In the genomic region with DNA sequence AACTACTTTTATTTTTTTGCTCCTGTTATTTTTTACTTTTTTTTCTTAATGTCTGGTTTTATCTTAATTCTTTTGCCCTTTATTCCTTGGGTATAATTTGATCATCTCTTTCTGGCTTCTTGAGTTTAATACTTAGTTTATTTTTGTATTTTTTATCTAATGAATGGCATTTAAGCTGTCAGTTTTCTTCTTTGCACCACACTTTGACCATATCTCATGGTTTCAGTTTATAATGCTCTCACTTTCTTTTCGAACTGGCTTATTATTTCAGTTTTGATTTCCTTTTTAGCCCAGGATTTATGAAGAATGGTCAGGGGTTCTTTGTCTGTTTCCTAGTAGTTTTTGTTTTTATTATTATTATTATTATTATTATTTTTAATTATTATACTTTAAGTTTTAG, we compare ENCODE assay signal across 23 cellular contexts. TPM values are rescaled to one million over a fixed set of nuclear protein-coding genes. Genes with fewer than 3 reads are reported as not detected.
DNase-seq lines count a peak whose midpoint lies in the region; ATAC-seq, FAIRE-seq and TF ChIP-seq lines count a peak whose summit lies in the region.
"Had no signal": no experiment of that assay in that cellular context is flagged by ENCODE, and none has a peak within 500 bp of the region (broad histone marks: within the 10 kb centered on the region; RNA-seq: fewer than 3 reads in every experiment).

No MANE protein-coding gene starts in this region.

- DNase-seq in WTC11 (ENCODE audit: low spot score) = no peak
- no peak for DNase-seq in A172 (ENCODE audit: low spot score)
- DNase-seq in NAMALWA (ENCODE audit: low spot score) = no peak
- DNase-seq in stimulated activated effector memory CD8-positive, alpha-beta T cell treated with anti-CD3 and anti-CD28 coated beads, Interleukin-12 subunit alpha, Interleukin-12 subunit beta, amount 100 ng/mL, for 72 hours (ENCODE audit: low spot score in 2 of 2) = no peak
- no peak for DNase-seq in kidney
- DNase-seq: activated CD4-positive, alpha-beta memory T cell treated with anti-CD3 and anti-CD28 coated beads for 36 hours; activated naive CD4-positive, alpha-beta T cell treated with anti-CD3 and anti-CD28 coated beads, Interleukin-2, amount 50 U/mL, for 16 hours; activated T-cell treated with anti-CD3 and anti-CD28 coated beads, Interleukin-2, amount 50 U/mL, for 48 hours; effector memory CD8-positive, alpha-beta T cell; H9; Kasumi-1; left ventricle myocardium superior; NCI-H1417; NCI-H2171 treated with DMSO at 0.1 percent for 48 hours; NCI-H82; psoas muscle; T-helper 2 cell; upper lobe of right lung had no signal

- no peaks in the 10 kb centered on the region for H3K4me1 ChIP-seq in kidney (ENCODE audit: control insufficient read depth in 1 of 2, insufficient read depth in 1 of 2, low read depth in 1 of 2, low read length in 2 of 2)
- H3K4me1 ChIP-seq: psoas muscle, upper lobe of right lung had no signal

- intact Hi-C loops in kidney (cut with DNase I) = no loop called here

- no peaks in the 10 kb centered on the region for H3K9me3 ChIP-seq in kidney (ENCODE audit: control insufficient read depth in 1 of 2, low read length in 2 of 2)
- H3K9me3 ChIP-seq: psoas muscle, upper lobe of right lung had no signal

- H3K36me3 Mint-ChIP-seq in WTC11 = peaks cover 57% of the 10 kb centered on the region
- H3K36me3 Mint-ChIP-seq in stimulated activated effector memory CD8-positive, alpha-beta T cell treated with anti-CD3 and anti-CD28 coated beads, Interleukin-12 subunit alpha, Interleukin-12 subunit beta, amount 100 ng/mL, for 72 hours = peaks cover 12% of the 10 kb centered on the region

- peaks cover 23% of the 10 kb centered on the region for H3K4me1 Mint-ChIP-seq in WTC11
- H3K4me1 Mint-ChIP-seq in stimulated activated effector memory CD8-positive, alpha-beta T cell treated with anti-CD3 and anti-CD28 coated beads, Interleukin-12 subunit alpha, Interleukin-12 subunit beta, amount 100 ng/mL, for 72 hours = no peaks in the 10 kb centered on the region

- TF ChIP-seq CTCF in WTC11 (IDR thresholded peaks at IDR 0.05) (no peak), kidney (IDR thresholded peaks at IDR 0.05; ENCODE audit: borderline replicate concordance, extremely low read depth, insufficient read depth) (no peak)

- CTCF ChIA-PET in WTC11 (lab: Charles Lee) = no interaction called here

- FAIRE-seq in kidney (lab: Jason Lieb, UNC) = no peak
- FAIRE-seq: astrocyte had no signal

- POLR2A ChIA-PET in WTC11 (lab: Charles Lee) = interaction anchor here (0.6 kb wide), 1 partner anchor 362 kb away, joined by 5 read pairs; no protein-coding TSS in a partner anchor

- no peaks in the 10 kb centered on the region for H3K36me3 ChIP-seq in kidney (ENCODE audit: control insufficient read depth in 1 of 2, insufficient read depth in 2 of 2, low read length in 2 of 2)

- ATAC-seq in GM18499 (IDR thresholded peaks at IDR 0.05; ENCODE audit: insufficient read depth, unreplicated experiment) (peak; percentile 65), GM19455 (IDR thresholded peaks at IDR 0.05; ENCODE audit: unreplicated experiment) (peak; percentile 71), HG02938 (IDR thresholded peaks at IDR 0.05; ENCODE audit: unreplicated experiment) (peak; percentile 72), WTC11 (no peak)
- no peak for ATAC-seq in stimulated activated effector memory CD8-positive, alpha-beta T cell treated with anti-CD3 and anti-CD28 coated beads, Interleukin-12 subunit alpha, Interleukin-12 subunit beta, amount 100 ng/mL, for 72 hours
- ATAC-seq: effector memory CD8-positive, alpha-beta T cell; left ventricle myocardium superior; psoas muscle; upper lobe of right lung had no signal

- H3K9ac ChIP-seq in kidney (ENCODE audit: low read length in 2 of 2) = no peak overlapping the region

- no peak overlapping the region for H3K27ac ChIP-seq in kidney (ENCODE audit: low read depth in 2 of 2, low read length in 2 of 2)
- H3K27ac ChIP-seq: psoas muscle, upper lobe of right lung, VCaP had no signal

- no peaks in the 10 kb centered on the region for H3K27me3 Mint-ChIP-seq in WTC11 (ENCODE audit: low read depth)
- H3K27me3 Mint-ChIP-seq: activated CD4-positive, alpha-beta memory T cell treated with anti-CD3 and anti-CD28 coated beads for 36 hours; effector memory CD8-positive, alpha-beta T cell had no signal

- H3K4me3 Mint-ChIP-seq in WTC11 = no peak overlapping the region
- no peak overlapping the region for H3K4me3 Mint-ChIP-seq in stimulated activated effector memory CD8-positive, alpha-beta T cell treated with anti-CD3 and anti-CD28 coated beads, Interleukin-12 subunit alpha, Interleukin-12 subunit beta, amount 100 ng/mL, for 72 hours
- H3K4me3 Mint-ChIP-seq: activated CD4-positive, alpha-beta memory T cell treated with anti-CD3 and anti-CD28 coated beads for 36 hours; effector memory CD8-positive, alpha-beta T cell; H9 had no signal

- peaks cover 9% of the 10 kb centered on the region; the same call in 1 of the 2 replicates for H3K9me3 Mint-ChIP-seq in WTC11
- no peaks in the 10 kb centered on the region for H3K9me3 Mint-ChIP-seq in stimulated activated effector memory CD8-positive, alpha-beta T cell treated with anti-CD3 and anti-CD28 coated beads, Interleukin-12 subunit alpha, Interleukin-12 subunit beta, amount 100 ng/mL, for 72 hours
- H3K9me3 Mint-ChIP-seq: effector memory CD8-positive, alpha-beta T cell had no signal

- 0 out of 2 replicates have a peak overlapping the region, but pooled peaks have one; percentile 37 for H3K27ac Mint-ChIP-seq in WTC11
- H3K27ac Mint-ChIP-seq in stimulated activated effector memory CD8-positive, alpha-beta T cell treated with anti-CD3 and anti-CD28 coated beads, Interleukin-12 subunit alpha, Interleukin-12 subunit beta, amount 100 ng/mL, for 72 hours = no peak overlapping the region
- H3K27ac Mint-ChIP-seq: activated CD4-positive, alpha-beta memory T cell treated with anti-CD3 and anti-CD28 coated beads for 36 hours had no signal

- no peak overlapping the region for H3K4me3 ChIP-seq in kidney (ENCODE audit: low read length in 2 of 2)
- H3K4me3 ChIP-seq: psoas muscle, upper lobe of right lung had no signal

TF ChIP-seq in WTC11, 78 proteins besides CTCF, POLR2A, EP300 and RAD21:
- TF ChIP-seq HMGA2 (CRISPR knock-in tag; IDR thresholded peaks at IDR 0.05) = 0 out of 2 replicates have a peak, but pooled peaks have one; percentile 24
- TF ChIP-seq JUN (CRISPR knock-in tag; IDR thresholded peaks at IDR 0.05) = no peak
- no peak for TF ChIP-seq RORB (CRISPR knock-in tag; IDR thresholded peaks at IDR 0.05)
- no peak for TF ChIP-seq GABPB1 (CRISPR knock-in tag; IDR thresholded peaks at IDR 0.05)

RNA-seq across cellular contexts. Expression of gene QSER1, which starts 48.3 kb away (rescaled TPM):
- total RNA-seq in WTC11 (2021) = 74.0 to 84.0 TPM (median 79.3 TPM) in 3 replicates
- total RNA-seq in A172 (2014; rRNA removed; shearing (Covaris generic)) = 24.8 and 25.8 TPM in 2 replicates
- total RNA-seq in kidney = 27.4 TPM
- polyA plus RNA-seq in kidney (ENCODE audit: insufficient read depth, low read depth, low replicate concordance) = 2.8 TPM

Comparison
In these comparisons a context has a peak if more than half of its experiments do, and no peak if none do; other contexts are left out.
1. ATAC-seq: peak in GM18499 (single experiment), GM19455 (single experiment) and HG02938 (single experiment); none in WTC11 (single experiment) and stimulated activated effector memory CD8-positive, alpha-beta T cell treated with anti-CD3 and anti-CD28 coated beads, Interleukin-12 subunit alpha, Interleukin-12 subunit beta, amount 100 ng/mL, for 72 hours (single experiment).